9 cellular contexts compared by ENCODE assay signal in the genomic region with DNA sequence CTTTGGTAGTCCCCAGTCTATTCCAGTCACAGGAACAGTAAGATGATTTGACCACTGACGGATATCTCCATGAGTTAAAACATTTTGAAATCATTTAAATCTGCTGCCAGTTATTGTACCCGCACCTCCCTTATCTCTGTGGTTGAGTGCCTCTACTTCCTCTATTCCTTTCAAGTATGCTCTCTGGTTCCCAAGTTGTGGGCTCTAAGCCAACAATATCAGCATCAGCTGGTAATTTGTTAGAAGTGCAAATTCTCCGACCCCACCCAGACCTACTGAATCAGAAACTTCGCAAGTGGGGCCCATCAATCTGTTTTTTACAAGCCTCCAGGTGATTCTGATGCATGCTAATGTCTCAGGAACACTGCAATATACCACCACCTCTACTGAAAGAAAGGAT.
DNase-seq lines count a peak whose midpoint lies in the region; ATAC-seq and TF ChIP-seq lines count a peak whose summit lies in the region.
"Had no signal": no experiment of that assay in that cellular context is flagged by ENCODE, and none has a peak within 500 bp of the region (broad histone marks: within the 10 kb centered on the region; RNA-seq: fewer than 3 reads in every experiment).

No MANE protein-coding gene starts in this region.

- H3F3A ChIP-seq in neural progenitor cell (ENCODE audit: low read depth) = peaks cover 32% of the 10 kb centered on the region

- H3K4me3 Mint-ChIP-seq in neural progenitor cell (no peak overlapping the region), progenitor cell of endocrine pancreas (ENCODE audit: low read depth) (no peak overlapping the region)

- peaks cover 20% of the 10 kb centered on the region for H3K4me1 ChIP-seq in neural progenitor cell

- H3K4me2 ChIP-seq in neural progenitor cell = no peak overlapping the region

- no peak overlapping the region for H3K27ac ChIP-seq in neural progenitor cell
- H3K27ac ChIP-seq in dorsolateral prefrontal cortex = no peak overlapping the region
- H3K27ac ChIP-seq: cardiac muscle cell had no signal

- no peak for TF ChIP-seq CTCF in neural progenitor cell (IDR thresholded peaks at IDR 0.05)
- no peak for TF ChIP-seq CTCF in dorsolateral prefrontal cortex (IDR thresholded peaks at IDR 0.05 in 54 of 56, conservative IDR thresholded peaks at IDR 0.05 in 2 of 56; ENCODE audit: low read depth in 1 of 56, partially characterized antibody in 56 of 56)
- no peak for TF ChIP-seq CTCF in progenitor cell of endocrine pancreas (IDR thresholded peaks at IDR 0.05; ENCODE audit: unreplicated experiment)

- H3K4me3 ChIP-seq in neural progenitor cell (no peak overlapping the region), dorsolateral prefrontal cortex (no peak overlapping the region)
- H3K4me3 ChIP-seq: cardiac muscle cell had no signal

- H3K27ac Mint-ChIP-seq in neural progenitor cell = no peak overlapping the region
- H3K27ac Mint-ChIP-seq in progenitor cell of endocrine pancreas = no peak overlapping the region

- H3K27me3 Mint-ChIP-seq in neural progenitor cell (ENCODE audit: insufficient read depth, low read depth) (peaks cover 3% of the 10 kb centered on the region), progenitor cell of endocrine pancreas (peaks cover 20% of the 10 kb centered on the region)

- intact Hi-C loops in dorsolateral prefrontal cortex (cut with DNase I) = loop anchor here in 1 of 2 donors (10.0 kb wide), 1 partner anchor 789 kb away; no protein-coding TSS in a partner anchor

- peak overlapping the region; percentile 6 for H2AFZ ChIP-seq in neural progenitor cell (replicated peaks)

- H3K9me3 ChIP-seq in neural progenitor cell (ENCODE audit: low read depth) = no peaks in the 10 kb centered on the region

- no peaks in the 10 kb centered on the region for H3K36me3 ChIP-seq in neural progenitor cell
- H3K36me3 ChIP-seq: cardiac muscle cell had no signal

- DNase-seq in neural progenitor cell (ENCODE audit: low spot score) (no peak), dorsolateral prefrontal cortex (no peak), NCI-H748 treated with DMSO at 0.1 percent for 48 hours (lab: John Stamatoyannopoulos, UW) (no peak), progenitor cell of endocrine pancreas (ENCODE audit: low spot score, unreplicated experiment) (no peak)

- H3K9me3 Mint-ChIP-seq in neural progenitor cell (peaks cover 2% of the 10 kb centered on the region), progenitor cell of endocrine pancreas (ENCODE audit: low read depth) (no peaks in the 10 kb centered on the region)

- H4K20me1 ChIP-seq in neural progenitor cell (ENCODE audit: low read depth) = no peaks in the 10 kb centered on the region

- H3K9ac ChIP-seq in neural progenitor cell = no peak overlapping the region

- peak; percentile 55 for ATAC-seq in GM19397 (IDR thresholded peaks at IDR 0.05; ENCODE audit: unreplicated experiment)
- peak; percentile 46 for ATAC-seq in HG02678 (IDR thresholded peaks at IDR 0.05; ENCODE audit: unreplicated experiment)
- peak; percentile 20 for ATAC-seq in HG03575 (IDR thresholded peaks at IDR 0.05; ENCODE audit: extremely low read depth, insufficient number of reproducible peaks, low FRiP score, unreplicated experiment)
- ATAC-seq: Panc1 had no signal

- H3K4me1 Mint-ChIP-seq in neural progenitor cell (peaks cover 14% of the 10 kb centered on the region), progenitor cell of endocrine pancreas (ENCODE audit: low read depth) (peaks cover 5% of the 10 kb centered on the region)

- H3K36me3 Mint-ChIP-seq in neural progenitor cell = peaks cover 2% of the 10 kb centered on the region
- no peaks in the 10 kb centered on the region for H3K36me3 Mint-ChIP-seq in progenitor cell of endocrine pancreas (ENCODE audit: insufficient read depth)

- no peaks in the 10 kb centered on the region for H3K79me2 ChIP-seq in neural progenitor cell (ENCODE audit: low read depth)

- H3K27me3 ChIP-seq in neural progenitor cell = no peaks in the 10 kb centered on the region
- peaks cover 0 to 27% (median 3%) of the 10 kb centered on the region in 45 donors for H3K27me3 ChIP-seq in dorsolateral prefrontal cortex
- H3K27me3 ChIP-seq: cardiac muscle cell had no signal
